Comparison of ENCODE assay signal across 1 cellular context in genomic region chr12:62738105-62738504, GRCh38.
TF ChIP-seq lines count a peak whose summit lies in the region.

No MANE protein-coding gene starts in this region.

TF ChIP-seq in SK-N-SH treated with all-trans-retinoic acid at 6 μM for 48 hours, 23 proteins besides CTCF, POLR2A, EP300 and RAD21 (continued from another document):
- TF ChIP-seq, protein P1, sequence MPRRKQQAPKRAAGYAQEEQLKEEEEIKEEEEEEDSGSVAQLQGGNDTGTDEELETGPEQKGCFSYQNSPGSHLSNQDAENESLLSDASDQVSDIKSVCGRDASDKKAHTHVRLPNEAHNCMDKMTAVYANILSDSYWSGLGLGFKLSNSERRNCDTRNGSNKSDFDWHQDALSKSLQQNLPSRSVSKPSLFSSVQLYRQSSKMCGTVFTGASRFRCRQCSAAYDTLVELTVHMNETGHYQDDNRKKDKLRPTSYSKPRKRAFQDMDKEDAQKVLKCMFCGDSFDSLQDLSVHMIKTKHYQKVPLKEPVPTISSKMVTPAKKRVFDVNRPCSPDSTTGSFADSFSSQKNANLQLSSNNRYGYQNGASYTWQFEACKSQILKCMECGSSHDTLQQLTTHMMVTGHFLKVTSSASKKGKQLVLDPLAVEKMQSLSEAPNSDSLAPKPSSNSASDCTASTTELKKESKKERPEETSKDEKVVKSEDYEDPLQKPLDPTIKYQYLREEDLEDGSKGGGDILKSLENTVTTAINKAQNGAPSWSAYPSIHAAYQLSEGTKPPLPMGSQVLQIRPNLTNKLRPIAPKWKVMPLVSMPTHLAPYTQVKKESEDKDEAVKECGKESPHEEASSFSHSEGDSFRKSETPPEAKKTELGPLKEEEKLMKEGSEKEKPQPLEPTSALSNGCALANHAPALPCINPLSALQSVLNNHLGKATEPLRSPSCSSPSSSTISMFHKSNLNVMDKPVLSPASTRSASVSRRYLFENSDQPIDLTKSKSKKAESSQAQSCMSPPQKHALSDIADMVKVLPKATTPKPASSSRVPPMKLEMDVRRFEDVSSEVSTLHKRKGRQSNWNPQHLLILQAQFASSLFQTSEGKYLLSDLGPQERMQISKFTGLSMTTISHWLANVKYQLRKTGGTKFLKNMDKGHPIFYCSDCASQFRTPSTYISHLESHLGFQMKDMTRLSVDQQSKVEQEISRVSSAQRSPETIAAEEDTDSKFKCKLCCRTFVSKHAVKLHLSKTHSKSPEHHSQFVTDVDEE (CRISPR knock-in tag; IDR thresholded peaks at IDR 0.05), result no peak
- TF ChIP-seq ZC3H10 (CRISPR knock-in tag; IDR thresholded peaks at IDR 0.05) (no peak), GLIS3 (CRISPR knock-in tag; IDR thresholded peaks at IDR 0.05) (no peak), ZNF70 (CRISPR knock-in tag; IDR thresholded peaks at IDR 0.05) (no peak), OSR1 (CRISPR knock-in tag; IDR thresholded peaks at IDR 0.05) (no peak), TCF4 (CRISPR knock-in tag; IDR thresholded peaks at IDR 0.05; ENCODE audit: borderline replicate concordance) (no peak), TOX (CRISPR knock-in tag; IDR thresholded peaks at IDR 0.05; ENCODE audit: borderline replicate concordance) (no peak), CSDC2 (CRISPR knock-in tag; IDR thresholded peaks at IDR 0.05) (no peak)
- TF ChIP-seq, protein P2, sequence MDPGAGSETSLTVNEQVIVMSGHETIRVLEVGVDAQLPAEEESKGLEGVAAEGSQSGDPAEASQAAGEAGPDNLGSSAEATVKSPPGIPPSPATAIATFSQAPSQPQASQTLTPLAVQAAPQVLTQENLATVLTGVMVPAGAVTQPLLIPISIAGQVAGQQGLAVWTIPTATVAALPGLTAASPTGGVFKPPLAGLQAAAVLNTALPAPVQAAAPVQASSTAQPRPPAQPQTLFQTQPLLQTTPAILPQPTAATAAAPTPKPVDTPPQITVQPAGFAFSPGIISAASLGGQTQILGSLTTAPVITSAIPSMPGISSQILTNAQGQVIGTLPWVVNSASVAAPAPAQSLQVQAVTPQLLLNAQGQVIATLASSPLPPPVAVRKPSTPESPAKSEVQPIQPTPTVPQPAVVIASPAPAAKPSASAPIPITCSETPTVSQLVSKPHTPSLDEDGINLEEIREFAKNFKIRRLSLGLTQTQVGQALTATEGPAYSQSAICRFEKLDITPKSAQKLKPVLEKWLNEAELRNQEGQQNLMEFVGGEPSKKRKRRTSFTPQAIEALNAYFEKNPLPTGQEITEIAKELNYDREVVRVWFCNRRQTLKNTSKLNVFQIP (CRISPR knock-in tag; IDR thresholded peaks at IDR 0.05; ENCODE audit: borderline replicate concordance, low read depth), result no peak
- TF ChIP-seq, protein P3, sequence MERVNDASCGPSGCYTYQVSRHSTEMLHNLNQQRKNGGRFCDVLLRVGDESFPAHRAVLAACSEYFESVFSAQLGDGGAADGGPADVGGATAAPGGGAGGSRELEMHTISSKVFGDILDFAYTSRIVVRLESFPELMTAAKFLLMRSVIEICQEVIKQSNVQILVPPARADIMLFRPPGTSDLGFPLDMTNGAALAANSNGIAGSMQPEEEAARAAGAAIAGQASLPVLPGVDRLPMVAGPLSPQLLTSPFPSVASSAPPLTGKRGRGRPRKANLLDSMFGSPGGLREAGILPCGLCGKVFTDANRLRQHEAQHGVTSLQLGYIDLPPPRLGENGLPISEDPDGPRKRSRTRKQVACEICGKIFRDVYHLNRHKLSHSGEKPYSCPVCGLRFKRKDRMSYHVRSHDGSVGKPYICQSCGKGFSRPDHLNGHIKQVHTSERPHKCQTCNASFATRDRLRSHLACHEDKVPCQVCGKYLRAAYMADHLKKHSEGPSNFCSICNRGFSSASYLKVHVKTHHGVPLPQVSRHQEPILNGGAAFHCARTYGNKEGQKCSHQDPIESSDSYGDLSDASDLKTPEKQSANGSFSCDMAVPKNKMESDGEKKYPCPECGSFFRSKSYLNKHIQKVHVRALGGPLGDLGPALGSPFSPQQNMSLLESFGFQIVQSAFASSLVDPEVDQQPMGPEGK (CRISPR knock-in tag; IDR thresholded peaks at IDR 0.05; ENCODE audit: borderline replicate concordance), result no peak
